In genomic region chr9:128712451-128713410, GRCh38 we compare ENCODE assay signal across 1 cellular context.
TF ChIP-seq lines count a peak whose summit lies in the region.

No MANE protein-coding gene starts in this region.

TF ChIP-seq in H1, 55 proteins besides CTCF, POLR2A, EP300 and RAD21:
- no peak for TF ChIP-seq BRCA1 (IDR thresholded peaks at IDR 0.05; ENCODE audit: low read depth, low read length)
- TF ChIP-seq NRF1 (IDR thresholded peaks at IDR 0.05; ENCODE audit: low read depth, low read length), result no peak
- no peak for TF ChIP-seq RFX5 (IDR thresholded peaks at IDR 0.05; ENCODE audit: borderline replicate concordance, low read depth, low read length)
